Comparison of ENCODE assay signal across 9 cellular contexts in the genomic region with DNA sequence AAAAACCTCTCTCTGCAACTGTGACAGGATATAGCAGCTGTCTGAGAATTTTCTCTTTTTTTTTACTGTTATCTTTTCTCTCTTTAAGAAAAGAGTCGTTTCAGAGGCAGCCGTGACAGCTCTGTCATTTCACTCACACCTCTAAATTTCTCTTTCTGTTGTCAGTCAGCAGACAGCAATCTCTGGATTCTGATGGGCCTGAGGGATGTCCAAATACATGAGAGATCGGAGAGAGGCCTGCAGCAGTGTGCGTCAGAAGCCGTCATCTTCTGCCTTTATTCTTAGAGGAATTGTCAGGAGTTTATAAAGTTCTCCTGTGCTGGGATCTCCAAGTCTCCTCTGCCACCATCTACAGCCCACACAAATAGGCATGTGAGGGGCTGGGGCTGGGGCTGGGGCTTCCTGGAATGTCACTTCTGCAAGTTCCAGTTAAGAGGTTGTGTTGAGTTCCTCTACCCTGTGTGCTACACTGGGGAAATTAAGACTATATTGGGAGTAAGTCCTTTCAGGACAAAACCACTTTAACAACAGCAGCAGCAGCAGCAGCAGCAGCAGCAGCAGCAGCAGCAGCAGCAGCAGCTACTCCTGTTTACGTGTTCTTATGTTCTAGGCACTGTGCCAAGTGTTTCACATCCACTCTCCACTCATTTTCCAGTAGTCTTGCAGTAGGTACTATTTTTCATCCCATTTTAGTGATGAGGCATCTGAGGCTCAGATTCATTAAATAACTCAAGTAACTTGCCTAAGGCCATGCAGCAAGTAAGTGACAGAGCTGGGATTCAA.
DNase-seq lines count a peak whose midpoint lies in the region; ATAC-seq and TF ChIP-seq lines count a peak whose summit lies in the region.
"Had no signal": no experiment of that assay in that cellular context is flagged by ENCODE, and none has a peak within 500 bp of the region (broad histone marks: within the 10 kb centered on the region; RNA-seq: fewer than 3 reads in every experiment).

No MANE protein-coding gene starts in this region.

- H3K36me3 Mint-ChIP-seq in nephron (ENCODE audit: low read depth) = no peaks in the 10 kb centered on the region
- H3K36me3 Mint-ChIP-seq: activated naive CD4-positive, alpha-beta T cell treated with anti-CD3 and anti-CD28 coated beads, Interleukin-2, amount 50 U/mL, for 24 hours had no signal

- no peaks in the 10 kb centered on the region for H3K27me3 ChIP-seq in MM.1S (replicated peaks; ENCODE audit: insufficient read depth, low read length)

- H3K4me2 ChIP-seq in OCI-LY7 (ENCODE audit: low read length) (no peak overlapping the region), MM.1S (ENCODE audit: low read depth, low read length) (no peak overlapping the region)

- H3K79me2 ChIP-seq in OCI-LY7 (ENCODE audit: insufficient read depth, low read depth, low read length) = no peaks in the 10 kb centered on the region
- H3K79me2 ChIP-seq in MM.1S (ENCODE audit: low read length) = no peaks in the 10 kb centered on the region

- peak overlapping the region; percentile 20 to 45 (median 26) for H3K27ac Mint-ChIP-seq in nephron
- H3K27ac Mint-ChIP-seq: activated naive CD4-positive, alpha-beta T cell treated with anti-CD3 and anti-CD28 coated beads, Interleukin-2, amount 50 U/mL, for 24 hours had no signal

- intact Hi-C loops in OCI-LY7 (cut with micrococcal nuclease; ENCODE audit: unreplicated experiment) = no loop called here

- no TSS peak for BruUV-seq in OCI-LY7 (replicated peaks; lab: Mats Ljungman, UMichigan)

- H2AFZ ChIP-seq in OCI-LY7 (ENCODE audit: low read length) (no peak overlapping the region), MM.1S (ENCODE audit: low read length) (no peak overlapping the region)

- H3K9me3 ChIP-seq in OCI-LY7 (ENCODE audit: low read length) (no peaks in the 10 kb centered on the region), MM.1S (replicated peaks; ENCODE audit: insufficient read depth, low read length) (no peaks in the 10 kb centered on the region)

- no peak overlapping the region for H3K9ac ChIP-seq in MM.1S (ENCODE audit: low read length)

- peaks cover 20% of the 10 kb centered on the region for H3K4me1 Mint-ChIP-seq in nephron
- H3K4me1 Mint-ChIP-seq: activated naive CD4-positive, alpha-beta T cell treated with anti-CD3 and anti-CD28 coated beads, Interleukin-2, amount 50 U/mL, for 24 hours had no signal

- no peaks in the 10 kb centered on the region for H3K4me1 ChIP-seq in OCI-LY7 (ENCODE audit: insufficient read depth, low read length, poor library complexity, severe bottlenecking)
- no peaks in the 10 kb centered on the region for H3K4me1 ChIP-seq in MM.1S (ENCODE audit: low read length)

- peak; percentile 2 for DNase-seq in DMS53 treated with DMSO at 0.1 percent for 48 hours (lab: John Stamatoyannopoulos, UW; ENCODE audit: unreplicated experiment)
- DNase-seq in NCI-H2171 (lab: John Stamatoyannopoulos, UW) = peak; percentile 43
- peak; percentile 42 to 50 for DNase-seq in dermis microvascular lymphatic vessel endothelial cell (ENCODE audit: low read depth in 2 of 2)
- no peak for DNase-seq in OCI-LY7 (ENCODE audit: low spot score)
- no peak for DNase-seq in MM.1S
- DNase-seq in retina = no peak

- no peaks in the 10 kb centered on the region for H4K20me1 ChIP-seq in OCI-LY7 (ENCODE audit: insufficient read depth, low read length)
- no peaks in the 10 kb centered on the region for H4K20me1 ChIP-seq in MM.1S (ENCODE audit: insufficient read depth, low read length)

- H3K9me2 ChIP-seq in OCI-LY7 (ENCODE audit: insufficient read depth, low read length) (no peaks in the 10 kb centered on the region), MM.1S (replicated peaks; ENCODE audit: insufficient read depth, low read length) (no peaks in the 10 kb centered on the region)

- H3F3A ChIP-seq in MM.1S (ENCODE audit: insufficient read depth, low read length) = no peaks in the 10 kb centered on the region

- TF ChIP-seq CTCF in nephron (IDR thresholded peaks at IDR 0.05; ENCODE audit: unreplicated experiment in 3 of 3) = no peak
- no peak for TF ChIP-seq CTCF in OCI-LY7 (conservative IDR thresholded peaks at IDR 0.05; ENCODE audit: low read length)
- no peak for TF ChIP-seq CTCF in MM.1S (IDR thresholded peaks at IDR 0.05; ENCODE audit: low read length)

- CTCF ChIA-PET in OCI-LY7 (lab: Charles Lee; ENCODE audit: unreplicated experiment) = no interaction called here

- H3K27ac ChIP-seq in OCI-LY7 (ENCODE audit: low read depth, low read length, poor library complexity, severe bottlenecking) (no peak overlapping the region), MM.1S (ENCODE audit: low read length) (no peak overlapping the region)

- H3K36me3 ChIP-seq in OCI-LY7 (ENCODE audit: insufficient read depth, low read length) (no peaks in the 10 kb centered on the region), MM.1S (replicated peaks; ENCODE audit: insufficient read depth, low read length) (no peaks in the 10 kb centered on the region)

- H3K4me3 ChIP-seq in OCI-LY7 (ENCODE audit: low read depth, low read length, poor library complexity, severe bottlenecking) (no peak overlapping the region), MM.1S (ENCODE audit: low read length) (no peak overlapping the region)

- no peaks in the 10 kb centered on the region for H3K9me3 Mint-ChIP-seq in nephron
- H3K9me3 Mint-ChIP-seq: activated naive CD4-positive, alpha-beta T cell treated with anti-CD3 and anti-CD28 coated beads, Interleukin-2, amount 50 U/mL, for 24 hours had no signal

- POLR2A ChIA-PET in OCI-LY7 (lab: Charles Lee) = no interaction called here

- ATAC-seq in HG02885 (IDR thresholded peaks at IDR 0.05; ENCODE audit: poor library complexity, unreplicated experiment) = no peak

- peaks cover 6% of the 10 kb centered on the region for H3K27me3 Mint-ChIP-seq in nephron (ENCODE audit: low read depth)

- H3K4me3 Mint-ChIP-seq in nephron = no peak overlapping the region
- H3K4me3 Mint-ChIP-seq: activated naive CD4-positive, alpha-beta T cell treated with anti-CD3 and anti-CD28 coated beads, Interleukin-2, amount 50 U/mL, for 24 hours had no signal

Comparison
In these comparisons a context has a peak if more than half of its experiments do, and no peak if none do; other contexts are left out.
1. DNase-seq: peak in DMS53 treated with DMSO at 0.1 percent for 48 hours (single experiment), NCI-H2171 (single experiment) and dermis microvascular lymphatic vessel endothelial cell (2 of 2); none in OCI-LY7 (single experiment), MM.1S (single experiment) and retina (single experiment).